In the genomic region with DNA sequence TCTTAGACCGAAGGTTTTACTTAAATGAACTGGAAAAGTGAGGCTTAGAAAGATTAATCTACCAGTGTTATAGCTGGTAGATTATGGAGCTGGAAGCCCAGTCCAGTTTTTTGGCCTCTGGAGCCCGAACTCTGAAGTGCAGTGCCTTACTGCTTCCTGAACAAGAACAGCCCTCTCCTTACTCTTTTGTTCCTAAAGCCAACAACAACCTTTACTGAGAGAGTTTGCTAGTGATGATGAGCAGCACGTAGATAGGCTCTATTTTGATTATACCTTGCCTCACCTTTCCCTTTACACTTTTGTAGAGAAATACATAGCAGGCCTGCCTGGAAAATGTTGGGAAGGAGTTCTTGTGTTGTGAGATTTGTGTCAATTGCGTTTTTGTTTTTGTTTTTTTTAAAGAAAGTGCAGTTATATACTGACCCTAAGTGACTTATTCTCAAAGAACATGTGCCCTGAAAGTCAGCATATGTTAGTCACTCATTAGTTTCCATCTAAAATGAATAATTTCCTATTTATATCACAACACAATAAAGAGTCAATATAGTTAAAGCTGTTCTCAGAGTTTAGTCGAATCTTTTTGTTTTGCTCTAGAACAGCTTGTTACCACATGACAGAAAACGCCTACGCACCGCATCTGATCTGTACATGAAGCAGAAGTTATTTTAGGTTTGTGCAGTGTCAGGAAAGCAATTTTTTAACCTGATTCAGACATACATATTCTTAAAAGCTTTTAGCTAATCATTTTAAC, we compare ENCODE assay signal across 11 cellular contexts. TPM values are rescaled to one million over a fixed set of nuclear protein-coding genes. Genes with fewer than 3 reads are reported as not detected.
DNase-seq lines count a peak whose midpoint lies in the region; TF ChIP-seq lines count a peak whose summit lies in the region.
"Had no signal": no experiment of that assay in that cellular context is flagged by ENCODE, and none has a peak within 500 bp of the region (broad histone marks: within the 10 kb centered on the region; RNA-seq: fewer than 3 reads in every experiment).

No MANE protein-coding gene starts in this region.

- H4K8ac ChIP-seq in neuronal stem cell (ENCODE audit: low read depth, low read length): no peak overlapping the region

- no peak overlapping the region for H2BK12ac ChIP-seq in neuronal stem cell (ENCODE audit: low read length)

- no peak overlapping the region for H3K18ac ChIP-seq in neuronal stem cell (ENCODE audit: low read length)

- H3K4me3 ChIP-seq in HFF-Myc (replicated peaks; ENCODE audit: low read depth, low read length): no peak overlapping the region
- H3K4me3 ChIP-seq in fibroblast of villous mesenchyme (ENCODE audit: low read depth, low read length): no peak overlapping the region
- H3K4me3 ChIP-seq in neuronal stem cell (ENCODE audit: low read length in 2 of 2): no peak overlapping the region
- H3K4me3 ChIP-seq: stomach had no signal

- H3K79me1 ChIP-seq in neuronal stem cell (ENCODE audit: low read depth, low read length): no peaks in the 10 kb centered on the region

- H3K4ac ChIP-seq in neuronal stem cell (ENCODE audit: low read length): no peak overlapping the region

- H4K91ac ChIP-seq in neuronal stem cell (ENCODE audit: low read depth, low read length, poor library complexity): no peak overlapping the region

- no peaks in the 10 kb centered on the region for H3K9me3 ChIP-seq in neuronal stem cell (replicated peaks in 1 of 2; ENCODE audit: control insufficient read depth in 2 of 2, insufficient read depth in 1 of 2, low read depth in 1 of 2, low read length in 2 of 2)
- H3K9me3 ChIP-seq: stomach had no signal

- no peak overlapping the region for H2AK5ac ChIP-seq in neuronal stem cell (ENCODE audit: low read depth, low read length)

- H3K4me2 ChIP-seq in neuronal stem cell (ENCODE audit: insufficient read depth, low read length, poor library complexity, severe bottlenecking): no peak overlapping the region

- no peak overlapping the region for H2AFZ ChIP-seq in neuronal stem cell (ENCODE audit: low read length)

- no peaks in the 10 kb centered on the region for H3K27me3 ChIP-seq in neuronal stem cell (ENCODE audit: control insufficient read depth in 3 of 3, insufficient read depth in 3 of 3, low read depth in 1 of 3, low read length in 3 of 3)
- H3K27me3 ChIP-seq: stomach had no signal

- H3K36me3 ChIP-seq in neuronal stem cell (replicated peaks in 1 of 2; ENCODE audit: control insufficient read depth in 2 of 2, insufficient read depth in 2 of 2, low read length in 2 of 2): peaks cover 3 to 25% of the 10 kb centered on the region in 2 donors

- H3K9ac ChIP-seq in neuronal stem cell (ENCODE audit: low read depth, low read length, poor library complexity): no peak overlapping the region

- no peak overlapping the region for H2BK120ac ChIP-seq in neuronal stem cell (ENCODE audit: low read depth, low read length)

- peak; percentile 38 for DNase-seq in HFF-Myc (ENCODE audit: extremely low read depth, low read depth)
- peak; percentile 19 for DNase-seq in activated T-cell treated with anti-CD3 and anti-CD28 coated beads for 48 hours (ENCODE audit: low read depth)
- DNase-seq in fibroblast of villous mesenchyme (ENCODE audit: low read depth): peak; percentile 57
- peak; percentile 64 for DNase-seq in stimulated activated CD4-positive, alpha-beta T cell treated with anti-CD3 and anti-CD28 coated beads, Interleukin-2, amount 100 ng/mL, for 4 hours (ENCODE audit: low read depth)
- DNase-seq in NCI-H146 treated with DMSO at 0.1 percent for 48 hours (lab: John Stamatoyannopoulos, UW; ENCODE audit: unreplicated experiment): no peak
- DNase-seq in GM19240 (ENCODE audit: insufficient read length, low spot score): no peak
- no peak for DNase-seq in neuronal stem cell (ENCODE audit: low spot score)
- no peak for DNase-seq in NK-92 (lab: John Stamatoyannopoulos, UW; ENCODE audit: unreplicated experiment)
- DNase-seq: NCI-H226, stomach had no signal

- H2BK5ac ChIP-seq in neuronal stem cell (ENCODE audit: low read length): no peak overlapping the region

- no peak overlapping the region for H3K14ac ChIP-seq in neuronal stem cell (ENCODE audit: low read length)

- no CpG with 5 or more reads among the region's 8 CpGs for WGBS in neuronal stem cell (ENCODE audit: extremely low coverage in 2 of 2, insufficient read length in 2 of 2, insufficient replicate concordance in 1 of 2), 2 donors

- TF ChIP-seq CTCF in HFF-Myc (IDR thresholded peaks at IDR 0.05; ENCODE audit: low read depth, low read length, missing control alignments) (no peak), fibroblast of villous mesenchyme (IDR thresholded peaks at IDR 0.05; ENCODE audit: insufficient read depth, low read depth, low read length) (no peak)

- H2BK15ac ChIP-seq in neuronal stem cell (ENCODE audit: low read length): no peak overlapping the region

- H3K4me1 ChIP-seq in neuronal stem cell (ENCODE audit: control insufficient read depth in 2 of 2, insufficient read depth in 1 of 2, low read depth in 1 of 2, low read length in 2 of 2): no peaks in the 10 kb centered on the region
- H3K4me1 ChIP-seq: stomach had no signal

- no peak overlapping the region for H3K23ac ChIP-seq in neuronal stem cell (ENCODE audit: low read depth, low read length, poor library complexity)

- no peak overlapping the region for H3K27ac ChIP-seq in neuronal stem cell (replicated peaks; ENCODE audit: low read length)

RNA-seq across cellular contexts. Expression of gene PLEKHA1, which starts 33.0 kb away (rescaled TPM):
- 13.9 and 15.5 TPM in 2 replicates for total RNA-seq in fibroblast of villous mesenchyme
- 35.0 TPM for polyA plus RNA-seq in neuronal stem cell (2013, experiment 1 of 2)
- polyA plus RNA-seq in neuronal stem cell (2013, experiment 2 of 2): 35.1 TPM

RNA-seq across cellular contexts. Expression of gene ARMS2, which starts 46.9 kb away (rescaled TPM):
- not detected in 2 replicates for total RNA-seq in fibroblast of villous mesenchyme
- not detected for polyA plus RNA-seq in neuronal stem cell (2013, experiment 1 of 2)
- not detected for polyA plus RNA-seq in neuronal stem cell (2013, experiment 2 of 2)
- total RNA-seq: stomach; T-helper 2 cell treated with Interferon-gamma antibody and Interleukin-4, amounts not matched to agents 100 ng/mL and 5 ng/mL, for 36 hours had no signal
- polyA plus RNA-seq: stomach had no signal

RNA-seq across cellular contexts. Expression of gene HTRA1, which starts 53.8 kb away (rescaled TPM):
- total RNA-seq in fibroblast of villous mesenchyme: 88.9 and 160 TPM in 2 replicates
- 9.0 TPM for polyA plus RNA-seq in neuronal stem cell (2013, experiment 1 of 2)
- 8.8 TPM for polyA plus RNA-seq in neuronal stem cell (2013, experiment 2 of 2)
- total RNA-seq: T-helper 2 cell treated with Interferon-gamma antibody and Interleukin-4, amounts not matched to agents 100 ng/mL and 5 ng/mL, for 36 hours had no signal

Comparison
In these comparisons a context has a peak if more than half of its experiments do, and no peak if none do; other contexts are left out.
1. DNase-seq: peak in HFF-Myc (single experiment), activated T-cell treated with anti-CD3 and anti-CD28 coated beads for 48 hours (single experiment), fibroblast of villous mesenchyme (single experiment) and stimulated activated CD4-positive, alpha-beta T cell treated with anti-CD3 and anti-CD28 coated beads, Interleukin-2, amount 100 ng/mL, for 4 hours (single experiment); none in NCI-H146 treated with DMSO at 0.1 percent for 48 hours (single experiment), GM19240 (single experiment), neuronal stem cell (single experiment) and NK-92 (single experiment).